18 cellular contexts compared by ENCODE assay signal in the genomic region with DNA sequence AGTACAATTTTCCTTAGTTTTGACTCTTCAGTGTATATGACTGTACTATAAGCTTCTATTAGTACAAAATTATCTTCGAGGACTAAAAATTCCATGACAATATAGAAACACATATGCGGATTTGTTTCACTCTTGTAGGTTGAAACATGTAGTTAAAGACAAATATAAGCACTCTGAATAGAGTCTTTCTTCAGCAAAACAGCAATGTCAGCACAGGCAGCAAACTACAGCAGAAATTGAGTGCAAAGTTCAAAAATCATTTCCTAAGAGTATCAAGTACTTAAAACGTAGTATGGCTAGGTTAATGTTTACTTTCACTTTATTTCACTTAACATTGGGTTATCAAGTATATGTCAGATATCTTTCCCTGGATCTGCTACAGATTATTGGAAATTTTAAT.
DNase-seq lines count a peak whose midpoint lies in the region; ATAC-seq, FAIRE-seq and TF ChIP-seq lines count a peak whose summit lies in the region.
"Had no signal": no experiment of that assay in that cellular context is flagged by ENCODE, and none has a peak within 500 bp of the region (broad histone marks: within the 10 kb centered on the region; RNA-seq: fewer than 3 reads in every experiment).

No MANE protein-coding gene starts in this region.

- H3K4me2 ChIP-seq in IMR-90 (ENCODE audit: low read depth, low read length), result peak overlapping the region; percentile 39; the same call in 1 of the 2 replicates

- TF ChIP-seq POLR2A in IMR-90 (IDR thresholded peaks at IDR 0.05; ENCODE audit: low read depth, low read length), result no peak

- no peak overlapping the region for H4K91ac ChIP-seq in IMR-90 (ENCODE audit: insufficient read depth, low read depth, low read length)

- H3K9me3 ChIP-seq in IMR-90 (ENCODE audit: control insufficient read depth, insufficient read depth, low read length) (no peaks in the 10 kb centered on the region), pancreas (no peaks in the 10 kb centered on the region)
- H3K9me3 ChIP-seq: HAP-1 had no signal

- no peak overlapping the region for H2BK120ac ChIP-seq in IMR-90 (ENCODE audit: low read depth, low read length)

- no peak overlapping the region for H2AK9ac ChIP-seq in IMR-90 (replicated peaks; ENCODE audit: low read depth, low read length, poor library complexity)

- no peak overlapping the region for H2BK20ac ChIP-seq in IMR-90 (ENCODE audit: low read depth, low read length)

- no peak overlapping the region for H3K56ac ChIP-seq in IMR-90 (ENCODE audit: extremely low read depth, insufficient read depth, low read length)

- H3K4me3 ChIP-seq in IMR-90 (ENCODE audit: insufficient read depth, low read depth, low read length), result no peak overlapping the region
- H3K4me3 ChIP-seq in pancreas, result no peak overlapping the region
- H3K4me3 ChIP-seq: HAP-1 had no signal

- no peak for DNase-seq in IMR-90
- DNase-seq in left lobe of liver (ENCODE audit: low spot score), result no peak
- no peak for DNase-seq in pancreas
- DNase-seq in stimulated activated naive CD4-positive, alpha-beta T cell (lab: John Stamatoyannopoulos, UW), result no peak
- no peak for DNase-seq in T-helper 2 cell
- DNase-seq in amniotic stem cell (lab: John Stamatoyannopoulos, UW), result no peak
- DNase-seq: ACHN; CD4-positive, alpha-beta T cell; DND-41; GF-D8; KBM-7; NCI-H1092; NCI-H1694 treated with DMSO at 0.1 percent for 48 hours; PC-3 had no signal

- no peak overlapping the region for H4K8ac ChIP-seq in IMR-90 (ENCODE audit: low read depth in 2 of 2, low read length in 2 of 2)

- BruUV-seq in IMR-90 (replicated peaks; lab: Mats Ljungman, UMichigan), result no TSS peak

- no peak overlapping the region for H2AFZ ChIP-seq in IMR-90 (replicated peaks; ENCODE audit: low read length, poor library complexity)

- no peak overlapping the region for H2BK15ac ChIP-seq in IMR-90 (ENCODE audit: low read depth, low read length)

- no peak overlapping the region for H3K18ac ChIP-seq in IMR-90 (ENCODE audit: low read depth, low read length)

- FAIRE-seq in colon (lab: Jason Lieb, UNC) (peak; percentile 45), pancreas (lab: Jason Lieb, UNC) (no peak)
- FAIRE-seq: HTR-8/SVneo had no signal

- no peak for TF ChIP-seq RAD21 in IMR-90 (IDR thresholded peaks at IDR 0.05; ENCODE audit: low read length)

- no peaks in the 10 kb centered on the region for H3K9me1 ChIP-seq in IMR-90 (ENCODE audit: insufficient read depth, low read length)

- H3K4me1 ChIP-seq in IMR-90 (ENCODE audit: control insufficient read depth, insufficient read depth, low read length) (no peaks in the 10 kb centered on the region), pancreas (peaks cover 4 to 16% (median 7%) of the 10 kb centered on the region in 3 donors)

- CTCF ChIA-PET in IMR-90 (lab: Yijun Ruan, JAX), result no interaction called here

- WGBS in IMR-90 (ENCODE audit: extremely low coverage in 2 of 2, insufficient read length in 1 of 2), 2 experiments, result no CpG with 5 or more reads among the region's 3 CpGs
- 23 to 27% methylated on average over 3 of the region's 3 CpGs for WGBS in pancreas, 2 donors

- H2AK5ac ChIP-seq in IMR-90 (ENCODE audit: low read depth, low read length), result no peak overlapping the region

- ATAC-seq in IMR-90 (ENCODE audit: low read depth) (no peak), left lobe of liver (peak; percentile 95), pancreas (peak in 3 of 4 donors; percentile 47 to 75 (median 71)), GM19023 (IDR thresholded peaks at IDR 0.05; ENCODE audit: unreplicated experiment) (no peak)
- ATAC-seq: PC-3 had no signal

- in situ Hi-C loops in IMR-90 (cut with MboI; ENCODE audit: low sequenced_read_pairs), result no loop called here

- no peak for TF ChIP-seq CTCF in IMR-90 (conservative IDR thresholded peaks at IDR 0.05; ENCODE audit: low read depth, low read length)
- TF ChIP-seq CTCF in pancreas (IDR thresholded peaks at IDR 0.05), result no peak

- no peak overlapping the region for H3K23ac ChIP-seq in IMR-90 (ENCODE audit: low read depth, low read length)

- H3K79me1 ChIP-seq in IMR-90 (ENCODE audit: low read depth in 1 of 2, low read length in 2 of 2), result peaks cover 2% of the 10 kb centered on the region in 2 experiments; a peak in 2 of 4 replicates

- no peaks in the 10 kb centered on the region for H4K20me1 ChIP-seq in IMR-90 (ENCODE audit: insufficient read depth, low read length)

- POLR2A ChIA-PET in IMR-90 (lab: Charles Lee; ENCODE audit: unreplicated experiment), result no interaction called here

- intact Hi-C loops in IMR-90 (cut with micrococcal nuclease), result no loop called here
- intact Hi-C loops in pancreas (cut with DNase I), result no loop called here

- no peak overlapping the region for H2BK5ac ChIP-seq in IMR-90 (ENCODE audit: low read depth, low read length, poor library complexity, severe bottlenecking)

- H4K5ac ChIP-seq in IMR-90 (ENCODE audit: low read depth, low read length), result no peak overlapping the region

- no peak overlapping the region for H3K14ac ChIP-seq in IMR-90 (replicated peaks; ENCODE audit: low read depth, low read length)

- dilution Hi-C loops in IMR-90 (cut with HindIII; ENCODE audit: low sequenced_read_pairs, unreplicated experiment), result no loop called here

- no peaks in the 10 kb centered on the region for H3K36me3 ChIP-seq in IMR-90 (ENCODE audit: control insufficient read depth, insufficient read depth, low read length)
- H3K36me3 ChIP-seq in pancreas, result no peaks in the 10 kb centered on the region
- H3K36me3 ChIP-seq: HAP-1 had no signal

- no peak overlapping the region for H3K27ac ChIP-seq in IMR-90 (ENCODE audit: insufficient read depth, low read length)
- H3K27ac ChIP-seq in pancreas, result no peak overlapping the region

- no peak overlapping the region for H3K4ac ChIP-seq in IMR-90 (ENCODE audit: low read depth, low read length)

- no peak overlapping the region for H3K9ac ChIP-seq in IMR-90 (ENCODE audit: low read depth, low read length)

- H3K27me3 ChIP-seq in IMR-90 (ENCODE audit: control insufficient read depth, insufficient read depth, low read length) (no peaks in the 10 kb centered on the region), pancreas (no peaks in the 10 kb centered on the region)

TF ChIP-seq in IMR-90, 13 proteins besides CTCF, POLR2A, EP300 and RAD21:
- TF ChIP-seq MAFK (IDR thresholded peaks at IDR 0.05; ENCODE audit: low read depth, low read length), result no peak
- TF ChIP-seq SMC3 (IDR thresholded peaks at IDR 0.05; ENCODE audit: low read depth, low read length), result no peak
- TF ChIP-seq RFX5 (IDR thresholded peaks at IDR 0.05; ENCODE audit: low read depth, low read length), result no peak
- no peak for TF ChIP-seq MXI1 (IDR thresholded peaks at IDR 0.05; ENCODE audit: borderline replicate concordance, low read depth, low read length)
- TF ChIP-seq RCOR1 (IDR thresholded peaks at IDR 0.05; ENCODE audit: insufficient replicate concordance, low read length), result no peak
- TF ChIP-seq, protein P1, sequence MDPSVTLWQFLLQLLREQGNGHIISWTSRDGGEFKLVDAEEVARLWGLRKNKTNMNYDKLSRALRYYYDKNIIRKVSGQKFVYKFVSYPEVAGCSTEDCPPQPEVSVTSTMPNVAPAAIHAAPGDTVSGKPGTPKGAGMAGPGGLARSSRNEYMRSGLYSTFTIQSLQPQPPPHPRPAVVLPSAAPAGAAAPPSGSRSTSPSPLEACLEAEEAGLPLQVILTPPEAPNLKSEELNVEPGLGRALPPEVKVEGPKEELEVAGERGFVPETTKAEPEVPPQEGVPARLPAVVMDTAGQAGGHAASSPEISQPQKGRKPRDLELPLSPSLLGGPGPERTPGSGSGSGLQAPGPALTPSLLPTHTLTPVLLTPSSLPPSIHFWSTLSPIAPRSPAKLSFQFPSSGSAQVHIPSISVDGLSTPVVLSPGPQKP (IDR thresholded peaks at IDR 0.05; ENCODE audit: borderline replicate concordance, low read depth, low read length), result no peak
- TF ChIP-seq CEBPB (IDR thresholded peaks at IDR 0.05; ENCODE audit: low read depth, low read length), result no peak
- TF ChIP-seq CHD1 (IDR thresholded peaks at IDR 0.05; ENCODE audit: low read depth, low read length), result no peak
- no peak for TF ChIP-seq FOS (IDR thresholded peaks at IDR 0.05; ENCODE audit: low read depth, low read length)
- TF ChIP-seq, protein P2, sequence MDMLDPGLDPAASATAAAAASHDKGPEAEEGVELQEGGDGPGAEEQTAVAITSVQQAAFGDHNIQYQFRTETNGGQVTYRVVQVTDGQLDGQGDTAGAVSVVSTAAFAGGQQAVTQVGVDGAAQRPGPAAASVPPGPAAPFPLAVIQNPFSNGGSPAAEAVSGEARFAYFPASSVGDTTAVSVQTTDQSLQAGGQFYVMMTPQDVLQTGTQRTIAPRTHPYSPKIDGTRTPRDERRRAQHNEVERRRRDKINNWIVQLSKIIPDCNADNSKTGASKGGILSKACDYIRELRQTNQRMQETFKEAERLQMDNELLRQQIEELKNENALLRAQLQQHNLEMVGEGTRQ (IDR thresholded peaks at IDR 0.05; ENCODE audit: low read depth, low read length), result no peak
- no peak for TF ChIP-seq NFE2L2 (IDR thresholded peaks at IDR 0.05; ENCODE audit: low read depth, low read length)
- TF ChIP-seq BHLHE40 (IDR thresholded peaks at IDR 0.05; ENCODE audit: low read depth, low read length), result no peak
- TF ChIP-seq MAZ (IDR thresholded peaks at IDR 0.05; ENCODE audit: borderline replicate concordance, low read depth, low read length), result no peak

Comparison
In these comparisons a context has a peak if more than half of its experiments do, and no peak if none do; other contexts are left out.
1. ATAC-seq: peak in left lobe of liver (single experiment) and pancreas (3 of 4); none in IMR-90 (single experiment) and GM19023 (single experiment).